Comparison of ENCODE assay signal across 26 cellular contexts in genomic region chr12:64916431-64916830, GRCh38.
"Had no signal": no experiment of that assay in that cellular context is flagged by ENCODE, and none has a peak within 500 bp of the region (broad histone marks: within the 10 kb centered on the region; RNA-seq: fewer than 3 reads in every experiment).

No MANE protein-coding gene starts in this region.

- H3K4me3 ChIP-seq: coronary artery, esophagus muscularis mucosa, gastroesophageal sphincter, heart right ventricle, right lobe of liver, thoracic aorta, transverse colon, upper lobe of right lung, uterus had no signal

- H3K36me3 Mint-ChIP-seq: naive thymus-derived CD4-positive, alpha-beta T cell; stimulated activated naive B cell treated with anti-CD40 and anti-IgM and Interleukin-4, amounts not matched to agents 10 μg/mL and 1 μg/mL and 100 μg/mL, for 72 hours had no signal

- H3K4me1 ChIP-seq: foreskin keratinocyte, heart right ventricle, right lobe of liver, upper lobe of right lung had no signal

- H3K27me3 ChIP-seq: esophagus muscularis mucosa, gastroesophageal sphincter, right lobe of liver, transverse colon, upper lobe of right lung, uterus had no signal

- H3K27ac Mint-ChIP-seq: naive thymus-derived CD4-positive, alpha-beta T cell; nephron progenitor cell; stimulated activated naive B cell treated with anti-CD40 and anti-IgM and Interleukin-4, amounts not matched to agents 10 μg/mL and 1 μg/mL and 100 μg/mL, for 72 hours; stimulated activated naive CD8-positive, alpha-beta T cell treated with anti-CD3 and anti-CD28 coated beads, Interleukin-15, Interleukin-2, amounts not matched to agents 100 ng/mL and 50 ng/mL, for 24 hours had no signal

- H3K9me3 ChIP-seq: esophagus muscularis mucosa, gastroesophageal sphincter, heart right ventricle, right lobe of liver, thoracic aorta, transverse colon, upper lobe of right lung, uterus had no signal

- H3K4me3 Mint-ChIP-seq: naive thymus-derived CD4-positive, alpha-beta T cell; nephron progenitor cell; stimulated activated naive B cell treated with anti-CD40 and anti-IgM and Interleukin-4, amounts not matched to agents 10 μg/mL and 1 μg/mL and 100 μg/mL, for 72 hours; stimulated activated naive CD8-positive, alpha-beta T cell treated with anti-CD3 and anti-CD28 coated beads, Interleukin-15, Interleukin-2, amounts not matched to agents 100 ng/mL and 50 ng/mL, for 24 hours had no signal

- H3K36me3 ChIP-seq: esophagus muscularis mucosa, gastroesophageal sphincter, heart right ventricle, right lobe of liver, thoracic aorta, transverse colon, upper lobe of right lung, uterus had no signal

- ATAC-seq: foreskin keratinocyte; gastroesophageal sphincter; heart right ventricle; left lobe of liver; naive thymus-derived CD4-positive, alpha-beta T cell; right lobe of liver; stimulated activated naive B cell treated with anti-CD40 and anti-IgM and Interleukin-4, amounts not matched to agents 10 μg/mL and 1 μg/mL and 100 μg/mL, for 72 hours; upper lobe of right lung had no signal

- FAIRE-seq: endothelial cell of umbilical vein, keratinocyte, small intestine had no signal

- DNase-seq: dermis blood vessel endothelial cell; effector memory CD4-positive, alpha-beta T cell; foreskin keratinocyte; heart right ventricle; hypothalamus; mesenchymal stem cell; midbrain; naive thymus-derived CD4-positive, alpha-beta T cell; nephron progenitor cell; nucleus accumbens; right lobe of liver; small intestine; stimulated activated CD4-positive, alpha-beta T cell treated with anti-CD3 and anti-CD28 coated beads, Interleukin-15, amount 100 ng/mL, for 24 hours; stimulated activated CD4-positive, alpha-beta T cell treated with anti-CD3 and anti-CD28 coated beads, Interleukin-2, amount 100 ng/mL, for 48 hours; stimulated activated naive B cell treated with anti-CD40 and anti-IgM and Interleukin-4, amounts not matched to agents 10 μg/mL and 1 μg/mL and 100 μg/mL, for 72 hours; transverse colon; upper lobe of right lung; uterus had no signal

- H3K27ac ChIP-seq: coronary artery, esophagus muscularis mucosa, foreskin keratinocyte, gastroesophageal sphincter, heart right ventricle, right lobe of liver, thoracic aorta, transverse colon, upper lobe of right lung, uterus had no signal

- H3K9me3 Mint-ChIP-seq: naive thymus-derived CD4-positive, alpha-beta T cell; nephron progenitor cell; stimulated activated naive B cell treated with anti-CD40 and anti-IgM and Interleukin-4, amounts not matched to agents 10 μg/mL and 1 μg/mL and 100 μg/mL, for 72 hours; stimulated activated naive CD8-positive, alpha-beta T cell treated with anti-CD3 and anti-CD28 coated beads, Interleukin-15, Interleukin-2, amounts not matched to agents 100 ng/mL and 50 ng/mL, for 24 hours had no signal

- H3K4me1 Mint-ChIP-seq: nephron progenitor cell; stimulated activated naive B cell treated with anti-CD40 and anti-IgM and Interleukin-4, amounts not matched to agents 10 μg/mL and 1 μg/mL and 100 μg/mL, for 72 hours had no signal
